1 cellular context compared by ENCODE assay signal in the genomic region with DNA sequence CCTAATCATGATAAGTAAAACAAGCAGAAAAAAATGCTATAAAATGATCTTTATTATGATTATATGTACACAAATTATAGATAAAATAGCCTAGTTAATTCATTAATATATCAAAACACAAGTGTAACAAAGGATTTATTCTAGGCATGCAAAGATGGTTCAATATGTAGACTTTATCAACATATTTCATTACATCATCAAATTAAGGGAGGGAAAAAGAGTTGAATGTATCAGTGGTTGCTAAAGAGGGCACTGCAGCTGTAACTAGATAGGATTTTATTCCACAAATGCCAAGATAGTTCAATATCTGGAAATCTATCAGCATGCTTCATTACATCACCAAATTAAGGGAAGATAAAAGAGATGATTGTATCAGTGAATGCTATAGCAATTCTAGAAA.
TF ChIP-seq lines count a peak whose summit lies in the region.

No MANE protein-coding gene starts in this region.

TF ChIP-seq in SK-N-SH treated with all-trans-retinoic acid at 6 μM for 48 hours, 23 proteins besides CTCF, POLR2A, EP300 and RAD21 (continued from another document):
- TF ChIP-seq, protein P1, sequence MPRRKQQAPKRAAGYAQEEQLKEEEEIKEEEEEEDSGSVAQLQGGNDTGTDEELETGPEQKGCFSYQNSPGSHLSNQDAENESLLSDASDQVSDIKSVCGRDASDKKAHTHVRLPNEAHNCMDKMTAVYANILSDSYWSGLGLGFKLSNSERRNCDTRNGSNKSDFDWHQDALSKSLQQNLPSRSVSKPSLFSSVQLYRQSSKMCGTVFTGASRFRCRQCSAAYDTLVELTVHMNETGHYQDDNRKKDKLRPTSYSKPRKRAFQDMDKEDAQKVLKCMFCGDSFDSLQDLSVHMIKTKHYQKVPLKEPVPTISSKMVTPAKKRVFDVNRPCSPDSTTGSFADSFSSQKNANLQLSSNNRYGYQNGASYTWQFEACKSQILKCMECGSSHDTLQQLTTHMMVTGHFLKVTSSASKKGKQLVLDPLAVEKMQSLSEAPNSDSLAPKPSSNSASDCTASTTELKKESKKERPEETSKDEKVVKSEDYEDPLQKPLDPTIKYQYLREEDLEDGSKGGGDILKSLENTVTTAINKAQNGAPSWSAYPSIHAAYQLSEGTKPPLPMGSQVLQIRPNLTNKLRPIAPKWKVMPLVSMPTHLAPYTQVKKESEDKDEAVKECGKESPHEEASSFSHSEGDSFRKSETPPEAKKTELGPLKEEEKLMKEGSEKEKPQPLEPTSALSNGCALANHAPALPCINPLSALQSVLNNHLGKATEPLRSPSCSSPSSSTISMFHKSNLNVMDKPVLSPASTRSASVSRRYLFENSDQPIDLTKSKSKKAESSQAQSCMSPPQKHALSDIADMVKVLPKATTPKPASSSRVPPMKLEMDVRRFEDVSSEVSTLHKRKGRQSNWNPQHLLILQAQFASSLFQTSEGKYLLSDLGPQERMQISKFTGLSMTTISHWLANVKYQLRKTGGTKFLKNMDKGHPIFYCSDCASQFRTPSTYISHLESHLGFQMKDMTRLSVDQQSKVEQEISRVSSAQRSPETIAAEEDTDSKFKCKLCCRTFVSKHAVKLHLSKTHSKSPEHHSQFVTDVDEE (CRISPR knock-in tag; IDR thresholded peaks at IDR 0.05), result no peak
- TF ChIP-seq ARNTL (CRISPR knock-in tag; IDR thresholded peaks at IDR 0.05; ENCODE audit: borderline replicate concordance, low read depth) (no peak), SNAI2 (CRISPR knock-in tag; IDR thresholded peaks at IDR 0.05) (no peak), RARB (CRISPR knock-in tag; IDR thresholded peaks at IDR 0.05) (no peak), ZNF565 (CRISPR knock-in tag; conservative IDR thresholded peaks at IDR 0.05; ENCODE audit: low read depth) (no peak), ISL1 (CRISPR knock-in tag; IDR thresholded peaks at IDR 0.05) (no peak), ESRRG (CRISPR knock-in tag; IDR thresholded peaks at IDR 0.05) (no peak)
- TF ChIP-seq, protein P2, sequence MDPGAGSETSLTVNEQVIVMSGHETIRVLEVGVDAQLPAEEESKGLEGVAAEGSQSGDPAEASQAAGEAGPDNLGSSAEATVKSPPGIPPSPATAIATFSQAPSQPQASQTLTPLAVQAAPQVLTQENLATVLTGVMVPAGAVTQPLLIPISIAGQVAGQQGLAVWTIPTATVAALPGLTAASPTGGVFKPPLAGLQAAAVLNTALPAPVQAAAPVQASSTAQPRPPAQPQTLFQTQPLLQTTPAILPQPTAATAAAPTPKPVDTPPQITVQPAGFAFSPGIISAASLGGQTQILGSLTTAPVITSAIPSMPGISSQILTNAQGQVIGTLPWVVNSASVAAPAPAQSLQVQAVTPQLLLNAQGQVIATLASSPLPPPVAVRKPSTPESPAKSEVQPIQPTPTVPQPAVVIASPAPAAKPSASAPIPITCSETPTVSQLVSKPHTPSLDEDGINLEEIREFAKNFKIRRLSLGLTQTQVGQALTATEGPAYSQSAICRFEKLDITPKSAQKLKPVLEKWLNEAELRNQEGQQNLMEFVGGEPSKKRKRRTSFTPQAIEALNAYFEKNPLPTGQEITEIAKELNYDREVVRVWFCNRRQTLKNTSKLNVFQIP (CRISPR knock-in tag; IDR thresholded peaks at IDR 0.05; ENCODE audit: borderline replicate concordance, low read depth), result no peak
